10 cellular contexts compared by ENCODE assay signal in genomic region chr17:81866440-81867122, GRCh38. TPM values are rescaled to one million over a fixed set of nuclear protein-coding genes. Genes with fewer than 3 reads are reported as not detected.
DNase-seq lines count a peak whose midpoint lies in the region; ATAC-seq, FAIRE-seq and TF ChIP-seq lines count a peak whose summit lies in the region.
"Had no signal": no experiment of that assay in that cellular context is flagged by ENCODE, and none has a peak within 500 bp of the region (broad histone marks: within the 10 kb centered on the region; RNA-seq: fewer than 3 reads in every experiment).

No MANE protein-coding gene starts in this region.

- intact Hi-C loops in endothelial cell of umbilical vein (cut with micrococcal nuclease) = no loop called here
- intact Hi-C loops in sigmoid colon (cut with DNase I) = no loop called here
- intact Hi-C loops in mucosa of descending colon (cut with DNase I, micrococcal nuclease) = no loop called here

- H3K4me3 ChIP-seq in RWPE2 (ENCODE audit: severe bottlenecking) (no peak overlapping the region), endothelial cell of umbilical vein (replicated peaks in 1 of 3; ENCODE audit: insufficient read depth in 1 of 3, low read depth in 1 of 3, low read length in 3 of 3) (no peak overlapping the region), sigmoid colon (no peak overlapping the region), mucosa of descending colon (no peak overlapping the region)
- H3K4me3 ChIP-seq: lung, thoracic aorta had no signal

- peaks cover 30% of the 10 kb centered on the region for H3K79me2 ChIP-seq in endothelial cell of umbilical vein (ENCODE audit: control insufficient read depth, insufficient read depth, low read length)

- CTCF ChIA-PET in endothelial cell of umbilical vein (lab: Charles Lee) = no interaction called here

- DNase-seq in NCI-H82 (lab: John Stamatoyannopoulos, UW) (peak; percentile 59), NCI-H82 treated with DMSO at 0.1 percent for 48 hours (lab: John Stamatoyannopoulos, UW; ENCODE audit: unreplicated experiment) (no peak), RWPE2 (ENCODE audit: low spot score) (peak; percentile 73), endothelial cell of umbilical vein (ENCODE audit: low read depth, low spot score) (no peak), sigmoid colon (no peak), mucosa of descending colon (no peak), GOT3 (lab: John Stamatoyannopoulos, UW) (no peak)

- no peak for TF ChIP-seq EP300 in sigmoid colon (IDR thresholded peaks at IDR 0.05)

- BruUV-seq in endothelial cell of umbilical vein (replicated peaks; lab: Mats Ljungman, UMichigan) = no TSS peak

- no peaks in the 10 kb centered on the region for H3K9me3 ChIP-seq in RWPE2 (ENCODE audit: severe bottlenecking)
- H3K9me3 ChIP-seq in endothelial cell of umbilical vein (replicated peaks; ENCODE audit: control insufficient read depth, insufficient read depth, low read length) = no peaks in the 10 kb centered on the region
- H3K9me3 ChIP-seq in sigmoid colon = no peaks in the 10 kb centered on the region
- no peaks in the 10 kb centered on the region for H3K9me3 ChIP-seq in mucosa of descending colon
- H3K9me3 ChIP-seq: thoracic aorta had no signal

- H3K27ac ChIP-seq in RWPE2 (ENCODE audit: poor library complexity, severe bottlenecking) (peak overlapping the region; percentile 98), endothelial cell of umbilical vein (ENCODE audit: insufficient read depth, low read depth, low read length) (no peak overlapping the region), sigmoid colon (peak overlapping the region; percentile 98 to 100 (median 99))

- no peak overlapping the region for H3K4me2 ChIP-seq in endothelial cell of umbilical vein (ENCODE audit: insufficient read depth, low read length)

- H3K27me3 ChIP-seq in RWPE2 (ENCODE audit: insufficient read depth, poor library complexity, severe bottlenecking) (no peaks in the 10 kb centered on the region), endothelial cell of umbilical vein (ENCODE audit: control insufficient read depth in 2 of 2, insufficient read depth in 2 of 2, low read length in 2 of 2) (no peaks in the 10 kb centered on the region), sigmoid colon (no peaks in the 10 kb centered on the region)

- dilution Hi-C loops in endothelial cell of umbilical vein (cut with MboI; ENCODE audit: extremely low pct_ligation_motif_present, low sequenced_read_pairs) = no loop called here

- POLR2A ChIA-PET in endothelial cell of umbilical vein (lab: Charles Lee) = no interaction called here

- no peaks in the 10 kb centered on the region for H4K20me1 ChIP-seq in endothelial cell of umbilical vein (replicated peaks; ENCODE audit: control insufficient read depth, extremely low read depth, insufficient read depth, low read length)

- H2AFZ ChIP-seq in endothelial cell of umbilical vein (ENCODE audit: low read depth, low read length) = no peak overlapping the region

- peak; percentile 75 for TF ChIP-seq POLR2A in endothelial cell of umbilical vein (IDR thresholded peaks at IDR 0.05; ENCODE audit: low read depth, low read length)
- no peak for TF ChIP-seq POLR2A in sigmoid colon (IDR thresholded peaks at IDR 0.05)

- peak; percentile 0; the same call in 1 of the 3 replicates for ATAC-seq in RWPE2 (ENCODE audit: low read depth)
- no peak for ATAC-seq in mucosa of descending colon
- no peak for ATAC-seq in HG03045 (IDR thresholded peaks at IDR 0.05; ENCODE audit: unreplicated experiment)

- no peak for TF ChIP-seq CTCF in RWPE2 (IDR thresholded peaks at IDR 0.05; ENCODE audit: poor library complexity, severe bottlenecking)
- TF ChIP-seq CTCF in endothelial cell of umbilical vein (IDR thresholded peaks at IDR 0.05; ENCODE audit: extremely low read depth in 1 of 2, insufficient read depth in 1 of 2, low read depth in 1 of 2, low read length in 2 of 2) = no peak
- TF ChIP-seq CTCF in sigmoid colon (IDR thresholded peaks at IDR 0.05) = no peak
- TF ChIP-seq CTCF in mucosa of descending colon (IDR thresholded peaks at IDR 0.05) = no peak

- 60 to 80% methylated on average over 16 of the region's 16 CpGs for WGBS in sigmoid colon, 2 donors

- no peak for FAIRE-seq in endothelial cell of umbilical vein (lab: Jason Lieb, UNC)

- no peak overlapping the region for H3K9ac ChIP-seq in endothelial cell of umbilical vein (replicated peaks; ENCODE audit: extremely low read depth, insufficient read depth, low read length)

- peaks cover 73% of the 10 kb centered on the region for H3K36me3 ChIP-seq in RWPE2 (ENCODE audit: low read depth)
- peaks cover 6 to 19% of the 10 kb centered on the region in 2 experiments for H3K36me3 ChIP-seq in endothelial cell of umbilical vein (ENCODE audit: control insufficient read depth in 2 of 2, extremely low read depth in 1 of 2, insufficient read depth in 2 of 2, low read length in 2 of 2)
- peaks cover 8 to 39% (median 18%) of the 10 kb centered on the region in 4 donors for H3K36me3 ChIP-seq in sigmoid colon
- no peaks in the 10 kb centered on the region for H3K36me3 ChIP-seq in mucosa of descending colon (ENCODE audit: low read depth)

- H3K4me1 ChIP-seq in RWPE2 (ENCODE audit: insufficient read depth, poor library complexity, severe bottlenecking) (peaks cover 23% of the 10 kb centered on the region), endothelial cell of umbilical vein (ENCODE audit: control insufficient read depth, extremely low read depth, insufficient read depth, low read length) (peaks cover 17% of the 10 kb centered on the region), sigmoid colon (peaks cover 0 to 70% (median 54%) of the 10 kb centered on the region in 4 donors), mucosa of descending colon (ENCODE audit: low read depth) (peaks cover 72% of the 10 kb centered on the region)

- no peaks in the 10 kb centered on the region for H3K9me1 ChIP-seq in endothelial cell of umbilical vein (replicated peaks; ENCODE audit: control insufficient read depth, extremely low read depth, insufficient read depth, low read length)

RNA-seq across cellular contexts. Expression of gene ARHGDIA, which starts 4.6 kb away (rescaled TPM):
- total RNA-seq in endothelial cell of umbilical vein (617 and 645 TPM in 2 replicates), sigmoid colon (10 to 100 TPM; 67.0 to 99.5 (median 74.1) TPM), mucosa of descending colon (100 to 1,000 TPM; 326 to 473 (median 442) TPM)
- polyA plus RNA-seq in endothelial cell of umbilical vein (358 and 487 TPM in 2 replicates), sigmoid colon (100 to 1,000 TPM; 252 to 452 (median 385) TPM)
- polyA plus RNA-seq in endothelial cell of umbilical vein (2011; cell fraction: cytosol; rRNA removed) = 204 and 238 TPM in 2 replicates
- 287 and 328 TPM in 2 replicates for polyA plus RNA-seq in endothelial cell of umbilical vein (2011; cell fraction: nucleus; rRNA removed)
- polyA plus RNA-seq in endothelial cell of umbilical vein (2012) = 413 and 718 TPM in 2 replicates
- polyA minus RNA-seq in endothelial cell of umbilical vein = 53.7 and 74.5 TPM in 2 replicates
- polyA minus RNA-seq in endothelial cell of umbilical vein (2011; cell fraction: cytosol; rRNA and poly(A)+ RNA removed) = 92.8 TPM
- 59.1 and 110 TPM in 2 replicates for polyA minus RNA-seq in endothelial cell of umbilical vein (2011; cell fraction: nucleus; rRNA and poly(A)+ RNA removed)

RNA-seq across cellular contexts. Expression of gene P4HB, which starts 6.2 kb away (rescaled TPM):
- total RNA-seq in endothelial cell of umbilical vein = 872 and 988 TPM in 2 replicates
- 156 and 201 TPM in 2 replicates for polyA plus RNA-seq in endothelial cell of umbilical vein
- polyA plus RNA-seq in endothelial cell of umbilical vein (2011; cell fraction: cytosol; rRNA removed) = 267 and 311 TPM in 2 replicates
- 226 and 268 TPM in 2 replicates for polyA plus RNA-seq in endothelial cell of umbilical vein (2011; cell fraction: nucleus; rRNA removed)
- 1,187 and 1,248 TPM in 2 replicates for polyA plus RNA-seq in endothelial cell of umbilical vein (2012)
- polyA minus RNA-seq in endothelial cell of umbilical vein = 283 and 318 TPM in 2 replicates
- 90.5 TPM for polyA minus RNA-seq in endothelial cell of umbilical vein (2011; cell fraction: cytosol; rRNA and poly(A)+ RNA removed)
- polyA minus RNA-seq in endothelial cell of umbilical vein (2011; cell fraction: nucleus; rRNA and poly(A)+ RNA removed) = 199 and 203 TPM in 2 replicates
- 100 to 1,000 TPM; 201 to 338 (median 268) TPM for total RNA-seq in sigmoid colon
- polyA plus RNA-seq in sigmoid colon = 100 to 1,000 TPM; 153 to 750 (median 227) TPM
- 100 to 1,000 TPM; 354 to 727 (median 491) TPM for total RNA-seq in mucosa of descending colon

RNA-seq across cellular contexts. Expression of gene ALYREF, which starts 24.8 kb away (rescaled TPM):
- total RNA-seq in endothelial cell of umbilical vein (175 and 183 TPM in 2 replicates), sigmoid colon (10 to 100 TPM; 39.2 to 44.0 (median 42.6) TPM), mucosa of descending colon (10 to 100 TPM; 38.1 to 88.7 (median 43.3) TPM)
- polyA plus RNA-seq in endothelial cell of umbilical vein (92.0 and 101 TPM in 2 replicates), sigmoid colon (10 to 100 TPM; 30.6 to 91.4 (median 35.4) TPM)
- polyA plus RNA-seq in endothelial cell of umbilical vein (2011; cell fraction: cytosol; rRNA removed) = 141 and 155 TPM in 2 replicates
- polyA plus RNA-seq in endothelial cell of umbilical vein (2011; cell fraction: nucleus; rRNA removed) = 92.7 and 104 TPM in 2 replicates
- 107 and 129 TPM in 2 replicates for polyA plus RNA-seq in endothelial cell of umbilical vein (2012)
- 91.3 and 110 TPM in 2 replicates for polyA minus RNA-seq in endothelial cell of umbilical vein
- 82.1 TPM for polyA minus RNA-seq in endothelial cell of umbilical vein (2011; cell fraction: cytosol; rRNA and poly(A)+ RNA removed)
- polyA minus RNA-seq in endothelial cell of umbilical vein (2011; cell fraction: nucleus; rRNA and poly(A)+ RNA removed) = 20.8 and 37.7 TPM in 2 replicates

RNA-seq across cellular contexts. Expression of gene ANAPC11, which starts 24.9 kb away (rescaled TPM):
- 126 and 128 TPM in 2 replicates for total RNA-seq in endothelial cell of umbilical vein
- 801 and 844 TPM in 2 replicates for polyA plus RNA-seq in endothelial cell of umbilical vein
- polyA plus RNA-seq in endothelial cell of umbilical vein (2011; cell fraction: cytosol; rRNA removed) = 408 and 478 TPM in 2 replicates
- polyA plus RNA-seq in endothelial cell of umbilical vein (2011; cell fraction: nucleus; rRNA removed) = 130 and 153 TPM in 2 replicates
- polyA plus RNA-seq in endothelial cell of umbilical vein (2012) = 181 and 236 TPM in 2 replicates
- 90.8 and 105 TPM in 2 replicates for polyA minus RNA-seq in endothelial cell of umbilical vein
- polyA minus RNA-seq in endothelial cell of umbilical vein (2011; cell fraction: cytosol; rRNA and poly(A)+ RNA removed) = 57.0 TPM
- 14.8 and 21.0 TPM in 2 replicates for polyA minus RNA-seq in endothelial cell of umbilical vein (2011; cell fraction: nucleus; rRNA and poly(A)+ RNA removed)
- total RNA-seq in sigmoid colon = 100 to 1,000 TPM in 3 of 4 donors, 10 to 100 TPM in 1; 93.3 to 185 (median 158) TPM
- 100 to 1,000 TPM; 198 to 203 (median 202) TPM for polyA plus RNA-seq in sigmoid colon
- total RNA-seq in mucosa of descending colon = 10 to 100 TPM; 78.2 to 97.1 (median 81.3) TPM

RNA-seq across cellular contexts. Expression of gene PPP1R27, which starts 31.7 kb away (rescaled TPM):
- total RNA-seq in endothelial cell of umbilical vein (not detected in 2 replicates), sigmoid colon (not detected), mucosa of descending colon (under 1 TPM in 2 of 3 donors, not detected in 1; 0.52 to 0.84 TPM)
- polyA plus RNA-seq in endothelial cell of umbilical vein (not detected in 2 replicates), sigmoid colon (under 1 TPM in 1 of 3 donors, not detected in 2; 0.50 TPM)
- not detected in 2 replicates for polyA plus RNA-seq in endothelial cell of umbilical vein (2011; cell fraction: cytosol; rRNA removed)
- polyA plus RNA-seq in endothelial cell of umbilical vein (2011; cell fraction: nucleus; rRNA removed) = 0.10 TPM in 1 of 2 replicates, not detected in the other
- polyA plus RNA-seq in endothelial cell of umbilical vein (2012) = not detected in 2 replicates
- not detected in 2 replicates for polyA minus RNA-seq in endothelial cell of umbilical vein
- polyA minus RNA-seq in endothelial cell of umbilical vein (2011; cell fraction: cytosol; rRNA and poly(A)+ RNA removed) = not detected
- polyA minus RNA-seq in endothelial cell of umbilical vein (2011; cell fraction: nucleus; rRNA and poly(A)+ RNA removed) = not detected in 2 replicates
- total RNA-seq: lung, thoracic aorta had no signal

Comparison
In these comparisons a context has a peak if more than half of its experiments do, and no peak if none do; other contexts are left out.
1. DNase-seq: peak in NCI-H82 (single experiment) and RWPE2 (single experiment); none in NCI-H82 treated with DMSO at 0.1 percent for 48 hours (single experiment), endothelial cell of umbilical vein (single experiment), sigmoid colon (single experiment), mucosa of descending colon (0 of 3) and GOT3 (single experiment).